Comparison of ENCODE assay signal across 24 cellular contexts in genomic region chr15:47708595-47708994, GRCh38. TPM values are rescaled to one million over a fixed set of nuclear protein-coding genes. Genes with fewer than 3 reads are reported as not detected.
"Had no signal": no experiment of that assay in that cellular context is flagged by ENCODE, and none has a peak within 500 bp of the region (broad histone marks: within the 10 kb centered on the region; RNA-seq: fewer than 3 reads in every experiment).

No MANE protein-coding gene starts in this region.

- H3K9me3 ChIP-seq: left ventricle myocardium inferior, neutrophil, ovary, right atrium auricular region, right lobe of liver, tibial nerve, upper lobe of left lung, vagina had no signal

- H3K27ac ChIP-seq: left ventricle myocardium inferior, neural progenitor cell, neutrophil, ovary, right atrium auricular region, right lobe of liver, tibial nerve, upper lobe of left lung, vagina had no signal

- H3K27me3 ChIP-seq: neural progenitor cell, ovary, right atrium auricular region, right lobe of liver, tibial nerve, upper lobe of left lung, vagina had no signal

- DNase-seq: hypothalamus; immature natural killer cell; kidney; left ventricle myocardium inferior; mesendoderm; naive thymus-derived CD8-positive, alpha-beta T cell; nephron progenitor cell; occipital lobe; ovary; right lobe of liver; stimulated activated CD4-positive, alpha-beta T cell treated with anti-CD3 and anti-CD28 coated beads, Interleukin-12 subunit alpha, Interleukin-12 subunit beta, amount 100 ng/mL, for 4 hours; stimulated activated CD4-positive, alpha-beta T cell treated with anti-CD3 and anti-CD28 coated beads, Interleukin-15, amount 100 ng/mL, for 24 hours; stimulated activated CD4-positive, alpha-beta T cell treated with anti-CD3 and anti-CD28 coated beads, Interleukin-4, amount 100 ng/mL, for 24 hours; stimulated activated naive CD4-positive, alpha-beta T cell treated with Interleukin-2 at 50 U/mL for 16 hours; stimulated activated naive CD8-positive, alpha-beta T cell treated with anti-CD3 and anti-CD28 coated beads, Interleukin-15, amount 100 ng/mL, for 72 hours; substantia nigra; upper lobe of left lung had no signal

- ATAC-seq: naive thymus-derived CD8-positive, alpha-beta T cell; right lobe of liver; stimulated activated effector memory CD8-positive, alpha-beta T cell treated with anti-CD3 and anti-CD28 coated beads, Interleukin-12 subunit alpha, Interleukin-12 subunit beta, amount 100 ng/mL, for 72 hours; stimulated activated naive CD8-positive, alpha-beta T cell treated with anti-CD3 and anti-CD28 coated beads, Interleukin-15, amount 100 ng/mL, for 72 hours had no signal

- H3K4me1 ChIP-seq: left ventricle myocardium inferior, right atrium auricular region, right lobe of liver, vagina had no signal

- FAIRE-seq: kidney had no signal

- H3K4me3 ChIP-seq: left ventricle myocardium inferior, lung, neural progenitor cell, ovary, right atrium auricular region, right lobe of liver, tibial nerve, upper lobe of left lung, vagina had no signal

- H3K4me2 ChIP-seq: neural progenitor cell had no signal

- H3K36me3 ChIP-seq: left ventricle myocardium inferior, neural progenitor cell, neutrophil, ovary, right atrium auricular region, right lobe of liver, tibial nerve, upper lobe of left lung, vagina had no signal

- H3K9ac ChIP-seq: neural progenitor cell had no signal

RNA-seq across cellular contexts. Expression of gene SEMA6D, which starts 8.7 kb away (rescaled TPM):
- total RNA-seq: naive thymus-derived CD8-positive, alpha-beta T cell had no signal
- polyA plus RNA-seq: immature natural killer cell; naive thymus-derived CD8-positive, alpha-beta T cell had no signal
